Comparison of ENCODE assay signal across 8 cellular contexts in genomic region chr10:72337039-72337629, GRCh38. TPM values are rescaled to one million over a fixed set of nuclear protein-coding genes. Genes with fewer than 3 reads are reported as not detected.
DNase-seq lines count a peak whose midpoint lies in the region; ATAC-seq and TF ChIP-seq lines count a peak whose summit lies in the region.

No MANE protein-coding gene starts in this region.

- CTCF ChIA-PET in CD8-positive, alpha-beta T cell (lab: Charles Lee): interaction anchor here (0.6 to 8.2 kb wide), 54 partner anchors 10 to 440 kb away, joined by 3 to 106 read pairs (median 5); partner anchors contain the start of genes ASCC1, DDIT4 and DNAJB12

- H3K4me3 Mint-ChIP-seq in CD8-positive, alpha-beta T cell: no peak overlapping the region
- H3K4me3 Mint-ChIP-seq in activated naive CD4-positive, alpha-beta T cell treated with anti-CD3 and anti-CD28 coated beads, Interleukin-2, amount 50 U/mL, for 24 hours: no peak overlapping the region
- H3K4me3 Mint-ChIP-seq in glutamatergic neuron (ENCODE audit: unreplicated experiment): no peak overlapping the region

- no peaks in the 10 kb centered on the region for H3K9me3 Mint-ChIP-seq in CD8-positive, alpha-beta T cell
- no peaks in the 10 kb centered on the region for H3K9me3 Mint-ChIP-seq in activated naive CD4-positive, alpha-beta T cell treated with anti-CD3 and anti-CD28 coated beads, Interleukin-2, amount 50 U/mL, for 24 hours
- H3K9me3 Mint-ChIP-seq in glutamatergic neuron (ENCODE audit: unreplicated experiment): peaks cover 7% of the 10 kb centered on the region

- H3K27me3 ChIP-seq in CD8-positive, alpha-beta T cell (ENCODE audit: insufficient read depth, low read length): no peaks in the 10 kb centered on the region
- H3K27me3 ChIP-seq in parathyroid adenoma (ENCODE audit: control insufficient read depth, insufficient read depth, low read length): no peaks in the 10 kb centered on the region

- no peak for ATAC-seq in CD8-positive, alpha-beta T cell
- ATAC-seq in HG02870 (IDR thresholded peaks at IDR 0.05; ENCODE audit: unreplicated experiment) (no peak), GM21619 (IDR thresholded peaks at IDR 0.05; ENCODE audit: unreplicated experiment) (no peak)

- peak in 6 of 7 experiments; percentile 46 to 85 (median 65) for DNase-seq in CD8-positive, alpha-beta T cell
- DNase-seq in HuH-7 (ENCODE audit: low spot score) (peak; percentile 71), RPMI7951 (ENCODE audit: low read depth) (peak; percentile 57), glutamatergic neuron (peak; percentile 89)

- H3K9ac ChIP-seq in parathyroid adenoma: no peak overlapping the region

- TF ChIP-seq CTCF in CD8-positive, alpha-beta T cell (IDR thresholded peaks at IDR 0.05): peak; percentile 96
- TF ChIP-seq CTCF in glutamatergic neuron (IDR thresholded peaks at IDR 0.05; ENCODE audit: partially characterized antibody, unreplicated experiment) (peak; percentile 97), parathyroid adenoma (IDR thresholded peaks at IDR 0.05) (peak; percentile 94)

- H3K9me3 ChIP-seq in CD8-positive, alpha-beta T cell (ENCODE audit: low read length): no peaks in the 10 kb centered on the region
- H3K9me3 ChIP-seq in parathyroid adenoma (ENCODE audit: control insufficient read depth, low read length): no peaks in the 10 kb centered on the region

- no peak overlapping the region for H2AFZ ChIP-seq in parathyroid adenoma

- H3K4me1 Mint-ChIP-seq in CD8-positive, alpha-beta T cell (ENCODE audit: low read depth): peaks cover 55% of the 10 kb centered on the region
- H3K4me1 Mint-ChIP-seq in activated naive CD4-positive, alpha-beta T cell treated with anti-CD3 and anti-CD28 coated beads, Interleukin-2, amount 50 U/mL, for 24 hours: peaks cover 59% of the 10 kb centered on the region
- peaks cover 23% of the 10 kb centered on the region for H3K4me1 Mint-ChIP-seq in glutamatergic neuron (ENCODE audit: low read depth, unreplicated experiment)

- intact Hi-C loops in CD8-positive, alpha-beta T cell (cut with DNase I, micrococcal nuclease): loop anchor here (1.0 to 5.0 kb wide), 3 partner anchors 63 to 250 kb away; partner anchors contain the start of gene SPOCK2 (in 1 of the 2)

- no peak overlapping the region for H3K4me3 ChIP-seq in CD8-positive, alpha-beta T cell (ENCODE audit: low read depth, low read length)
- no peak overlapping the region for H3K4me3 ChIP-seq in parathyroid adenoma (ENCODE audit: low read depth, low read length)

- H3K36me3 Mint-ChIP-seq in CD8-positive, alpha-beta T cell: peaks cover 37% of the 10 kb centered on the region
- peaks cover 3% of the 10 kb centered on the region for H3K36me3 Mint-ChIP-seq in activated naive CD4-positive, alpha-beta T cell treated with anti-CD3 and anti-CD28 coated beads, Interleukin-2, amount 50 U/mL, for 24 hours
- H3K36me3 Mint-ChIP-seq in glutamatergic neuron (ENCODE audit: unreplicated experiment): no peaks in the 10 kb centered on the region

- peaks cover 55% of the 10 kb centered on the region for H3K4me1 ChIP-seq in CD8-positive, alpha-beta T cell (ENCODE audit: insufficient read depth, low read length)
- H3K4me1 ChIP-seq in parathyroid adenoma: peaks cover 28% of the 10 kb centered on the region

- peak overlapping the region; percentile 1 for H3K4me2 ChIP-seq in parathyroid adenoma (ENCODE audit: low read length)

- POLR2A ChIA-PET in CD8-positive, alpha-beta T cell (lab: Charles Lee): interaction anchor here (0.6 to 2.8 kb wide), 7 partner anchors 62 to 258 kb away, joined by 3 to 16 read pairs (median 4); partner anchors contain the start of genes ANAPC16, ASCC1, DDIT4 and SPOCK2

- H3K79me2 ChIP-seq in parathyroid adenoma: peaks cover 2% of the 10 kb centered on the region

- H3K27me3 Mint-ChIP-seq in CD8-positive, alpha-beta T cell (ENCODE audit: low read depth): no peaks in the 10 kb centered on the region
- no peaks in the 10 kb centered on the region for H3K27me3 Mint-ChIP-seq in activated naive CD4-positive, alpha-beta T cell treated with anti-CD3 and anti-CD28 coated beads, Interleukin-2, amount 50 U/mL, for 24 hours
- H3K27me3 Mint-ChIP-seq in glutamatergic neuron (ENCODE audit: unreplicated experiment): peaks cover 2% of the 10 kb centered on the region

- H3K27ac Mint-ChIP-seq in CD8-positive, alpha-beta T cell: peak overlapping the region; percentile 66
- H3K27ac Mint-ChIP-seq in activated naive CD4-positive, alpha-beta T cell treated with anti-CD3 and anti-CD28 coated beads, Interleukin-2, amount 50 U/mL, for 24 hours: peak overlapping the region; percentile 68
- peak overlapping the region; percentile 73 for H3K27ac Mint-ChIP-seq in glutamatergic neuron (ENCODE audit: unreplicated experiment)

- no peak overlapping the region for H3K27ac ChIP-seq in CD8-positive, alpha-beta T cell (ENCODE audit: low read depth, low read length)
- peak overlapping the region; percentile 94 for H3K27ac ChIP-seq in parathyroid adenoma

- peaks cover 17% of the 10 kb centered on the region for H3K36me3 ChIP-seq in CD8-positive, alpha-beta T cell (ENCODE audit: insufficient read depth, low read length)
- no peaks in the 10 kb centered on the region for H3K36me3 ChIP-seq in parathyroid adenoma (ENCODE audit: control insufficient read depth, insufficient read depth, low read length)

RNA-seq across cellular contexts. Expression of gene DNAJB12, which starts 17.6 kb away (rescaled TPM):
- 10 to 100 TPM; 33.9 to 37.5 TPM for total RNA-seq in CD8-positive, alpha-beta T cell
- 20.8 and 24.9 TPM in 2 replicates for total RNA-seq in RPMI7951 (2014; rRNA removed; shearing (Covaris generic))
- total RNA-seq in glutamatergic neuron (ENCODE audit: unreplicated experiment): 23.0 TPM
